In the genomic region with DNA sequence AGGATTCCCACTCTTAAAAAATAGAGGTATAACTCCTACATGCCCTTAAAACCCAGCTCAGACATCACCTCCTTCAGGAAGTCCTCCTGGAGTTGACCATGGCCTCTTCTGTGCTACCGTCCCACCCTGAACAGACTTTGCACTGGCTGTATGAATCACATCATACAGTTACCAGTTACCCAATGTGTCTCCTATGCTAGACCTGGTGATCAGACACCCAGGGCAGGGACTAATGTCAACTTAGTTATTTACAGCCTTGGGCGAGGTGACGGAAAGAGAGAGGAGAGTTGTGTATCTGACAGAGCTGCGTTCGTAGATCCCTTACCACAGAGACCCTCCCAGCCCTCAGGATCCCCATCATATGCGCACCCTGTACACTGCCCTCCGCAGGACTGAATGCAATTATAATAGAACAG, we compare ENCODE assay signal across 17 cellular contexts.
DNase-seq lines count a peak whose midpoint lies in the region; ATAC-seq, FAIRE-seq and TF ChIP-seq lines count a peak whose summit lies in the region.
"Had no signal": no experiment of that assay in that cellular context is flagged by ENCODE, and none has a peak within 500 bp of the region (broad histone marks: within the 10 kb centered on the region; RNA-seq: fewer than 3 reads in every experiment).

No MANE protein-coding gene starts in this region.

- 86% methylated on average over 7 of the region's 7 CpGs for WGBS in K562 (ENCODE audit: insufficient coverage, low coverage, missing lambda C conversion rate)
- 87% methylated on average over 7 of the region's 7 CpGs; no CpG with 5 or more reads in 1 of the 2 donors for WGBS in transverse colon (ENCODE audit: low coverage in 1 of 2), 2 donors

- H3K4me1 ChIP-seq in K562 (replicated peaks in 1 of 2; ENCODE audit: control insufficient read depth in 2 of 2, insufficient read depth in 2 of 2, low read length in 2 of 2) (peaks cover 0 to 3% of the 10 kb centered on the region in 2 experiments; a peak in 1 of 5 replicates), mucosa of stomach (ENCODE audit: control insufficient read depth, insufficient read depth, low read length) (peaks cover 37% of the 10 kb centered on the region), transverse colon (peaks cover 29 to 47% (median 38%) of the 10 kb centered on the region in 4 donors)

- H3K4me2 ChIP-seq in K562 (ENCODE audit: insufficient read depth, low read length) = no peak overlapping the region

- POLR2A ChIA-PET in activated CD4-positive, alpha-beta T cell treated with anti-CD3 and anti-CD28 coated beads, Interleukin-2, amount 10 ng/mL, durations not matched to agents 7 days and 5 days (lab: Charles Lee) = no interaction called here
- POLR2A ChIA-PET in K562 (lab: Yijun Ruan, JAX) = interaction anchor here (1.4 kb wide), 1 partner anchor 10 kb away, joined by 6 read pairs; no protein-coding TSS in a partner anchor

- TF ChIP-seq POLR2A in K562 (conservative IDR thresholded peaks at IDR 0.05) (no peak), transverse colon (IDR thresholded peaks at IDR 0.05) (no peak)

- H3K27ac Mint-ChIP-seq in activated CD4-positive, alpha-beta T cell treated with anti-CD3 and anti-CD28 coated beads, Interleukin-2, amount 10 ng/mL, durations not matched to agents 7 days and 5 days = peak overlapping the region; percentile 54
- H3K27ac Mint-ChIP-seq: activated CD4-positive, alpha-beta T cell treated with anti-CD3 and anti-CD28 coated beads for 36 hours had no signal

- H3K4me1 Mint-ChIP-seq in activated CD4-positive, alpha-beta T cell treated with anti-CD3 and anti-CD28 coated beads, Interleukin-2, amount 10 ng/mL, durations not matched to agents 7 days and 5 days = peaks cover 31% of the 10 kb centered on the region

- peaks cover 48% of the 10 kb centered on the region for H3K36me3 Mint-ChIP-seq in activated CD4-positive, alpha-beta T cell treated with anti-CD3 and anti-CD28 coated beads, Interleukin-2, amount 10 ng/mL, durations not matched to agents 7 days and 5 days (ENCODE audit: low read depth)

- CTCF ChIA-PET in activated CD4-positive, alpha-beta T cell treated with anti-CD3 and anti-CD28 coated beads, Interleukin-2, amount 10 ng/mL, durations not matched to agents 7 days and 5 days (lab: Charles Lee) = no interaction called here
- CTCF ChIA-PET in K562 (lab: Yijun Ruan, JAX; ENCODE audit: low intra/inter-chr PET ratio) = interaction anchor here (0.6 kb wide), 1 partner anchor 600 kb away, joined by 4 read pairs; no protein-coding TSS in a partner anchor

- TF ChIP-seq CTCF in K562 (IDR thresholded peaks at IDR 0.05 in 2 of 3, conservative IDR thresholded peaks at IDR 0.05 in 1 of 3; ENCODE audit: insufficient read depth in 2 of 3, low read depth in 1 of 3, low read length in 3 of 3) (no peak), transverse colon (IDR thresholded peaks at IDR 0.05) (no peak)

- in situ Hi-C loops in K562 (cut with MboI) = loop anchor here (5.0 kb wide), 1 partner anchor 198 kb away; no protein-coding TSS in a partner anchor
- in situ Hi-C loops in transverse colon (cut with MboI; ENCODE audit: low pct_ligation_motif_present in 1 of 4, low pct_unique_long_range_greater_than_20kb in 1 of 4, low sequenced_read_pairs in 3 of 4) = loop anchor here in 1 of 4 donors (10.0 kb wide), 1 partner anchor 190 kb away; no protein-coding TSS in a partner anchor

- H3K27me3 ChIP-seq in K562 (ENCODE audit: control insufficient read depth in 2 of 2, insufficient read depth in 2 of 2, low read length in 2 of 2) = no peaks in the 10 kb centered on the region
- no peaks in the 10 kb centered on the region for H3K27me3 ChIP-seq in mucosa of stomach (ENCODE audit: control insufficient read depth, insufficient read depth, low read length)
- H3K27me3 ChIP-seq in transverse colon = no peaks in the 10 kb centered on the region

- H3K9me3 Mint-ChIP-seq in activated CD4-positive, alpha-beta T cell treated with anti-CD3 and anti-CD28 coated beads, Interleukin-2, amount 10 ng/mL, durations not matched to agents 7 days and 5 days = no peaks in the 10 kb centered on the region
- H3K9me3 Mint-ChIP-seq: activated T-cell treated with anti-CD3 and anti-CD28 coated beads, Interleukin-2, amount 50 U/mL, for 4 hours had no signal

- no peak overlapping the region for H2AFZ ChIP-seq in K562 (ENCODE audit: low read depth, low read length)

- H3K9me3 ChIP-seq in K562 (replicated peaks; ENCODE audit: control insufficient read depth, insufficient read depth, low read depth, low read length) (no peaks in the 10 kb centered on the region), mucosa of stomach (ENCODE audit: control insufficient read depth, low read length) (no peaks in the 10 kb centered on the region), transverse colon (no peaks in the 10 kb centered on the region)
- H3K9me3 ChIP-seq: lower lobe of right lung, psoas muscle had no signal

- H3K4me3 Mint-ChIP-seq in activated CD4-positive, alpha-beta T cell treated with anti-CD3 and anti-CD28 coated beads, Interleukin-2, amount 10 ng/mL, durations not matched to agents 7 days and 5 days = no peak overlapping the region
- H3K4me3 Mint-ChIP-seq: activated CD4-positive, alpha-beta T cell treated with anti-CD3 and anti-CD28 coated beads for 36 hours; activated T-cell treated with anti-CD3 and anti-CD28 coated beads, Interleukin-2, amount 50 U/mL, for 4 hours had no signal

- H3K27ac ChIP-seq in K562 (ENCODE audit: extremely low read depth, low read depth, low read length) = no peak overlapping the region; the same call in 2 of the 3 replicates
- H3K27ac ChIP-seq in transverse colon = peak overlapping the region; percentile 71 to 86 (median 82)
- H3K27ac ChIP-seq: psoas muscle had no signal

- no peak for DNase-seq in activated CD4-positive, alpha-beta T cell treated with anti-CD3 and anti-CD28 coated beads, Interleukin-2, amount 10 ng/mL, durations not matched to agents 7 days and 5 days
- DNase-seq in activated CD4-positive, alpha-beta T cell treated with anti-CD3 and anti-CD28 coated beads, Interleukin-2, amount 50 U/mL, for 4 hours = no peak
- no peak for DNase-seq in K562 (ENCODE audit: extremely low read depth in 1 of 4, low spot score in 3 of 4)
- DNase-seq in transverse colon = peak; percentile 41
- no peak for DNase-seq in glomerular visceral epithelial cell (ENCODE audit: extremely low spot score)
- DNase-seq in kidney glomerular epithelial cell (lab: John Stamatoyannopoulos, UW) = no peak
- DNase-seq in stimulated activated CD4-positive, alpha-beta T cell treated with anti-CD3 and anti-CD28 coated beads, Interleukin-12 subunit alpha, Interleukin-12 subunit beta, amount 100 ng/mL, for 4 hours = no peak
- DNase-seq: 8988T; activated CD4-positive, alpha-beta T cell treated with anti-CD3 and anti-CD28 coated beads for 36 hours; activated T-cell treated with anti-CD3 and anti-CD28 coated beads, Interleukin-2, amount 50 U/mL, for 4 hours; GF-D8; Kasumi-1; lower lobe of right lung; NCI-H187; NCI-H524 treated with DMSO at 0.1 percent for 48 hours had no signal

- no peak for ATAC-seq in K562
- ATAC-seq: activated CD4-positive, alpha-beta T cell treated with anti-CD3 and anti-CD28 coated beads for 36 hours; activated T-cell treated with anti-CD3 and anti-CD28 coated beads, Interleukin-2, amount 50 U/mL, for 4 hours had no signal

- peaks cover 11% of the 10 kb centered on the region; the same call in 2 of the 3 replicates for H3K79me2 ChIP-seq in K562 (ENCODE audit: control insufficient read depth, insufficient read depth, low read length)

- intact Hi-C loops in K562 (cut with micrococcal nuclease) (no loop called here), transverse colon (cut with DNase I; ENCODE audit: low total_unique reads) (no loop called here)

- H3K27me3 Mint-ChIP-seq in activated CD4-positive, alpha-beta T cell treated with anti-CD3 and anti-CD28 coated beads, Interleukin-2, amount 10 ng/mL, durations not matched to agents 7 days and 5 days = no peaks in the 10 kb centered on the region
- H3K27me3 Mint-ChIP-seq: activated CD4-positive, alpha-beta T cell treated with anti-CD3 and anti-CD28 coated beads for 36 hours had no signal

- H3K9ac ChIP-seq in K562 (ENCODE audit: insufficient read depth in 1 of 2, low read depth in 2 of 2, low read length in 2 of 2) = no peak overlapping the region
- peak overlapping the region; percentile 44 for H3K9ac ChIP-seq in mucosa of stomach (ENCODE audit: low read length)

- peaks cover 51% of the 10 kb centered on the region for H3K36me3 ChIP-seq in K562 (ENCODE audit: control insufficient read depth, insufficient read depth, low read length)
- peaks cover 3% of the 10 kb centered on the region for H3K36me3 ChIP-seq in mucosa of stomach (ENCODE audit: control insufficient read depth, insufficient read depth, low read length)
- H3K36me3 ChIP-seq in transverse colon = peaks cover 0 to 7% (median 3%) of the 10 kb centered on the region in 4 donors

- no TSS peak for BruUV-seq in K562 (replicated peaks; lab: Mats Ljungman, UMichigan)

- FAIRE-seq in K562 (lab: Jason Lieb, UNC) = no peak

- H3K9me1 ChIP-seq in K562 (ENCODE audit: control insufficient read depth, insufficient read depth, low read length) = no peaks in the 10 kb centered on the region

- TF ChIP-seq EP300 in K562 (IDR thresholded peaks at IDR 0.05; ENCODE audit: low read length) (no peak), transverse colon (IDR thresholded peaks at IDR 0.05; ENCODE audit: low read depth) (no peak)

- no peak overlapping the region for H3K4me3 ChIP-seq in K562
- no peak overlapping the region for H3K4me3 ChIP-seq in mucosa of stomach (ENCODE audit: low read length)
- no peak overlapping the region for H3K4me3 ChIP-seq in transverse colon
- H3K4me3 ChIP-seq: lower lobe of right lung, psoas muscle had no signal

- TF ChIP-seq RAD21 in K562 (CRISPR knock-in tag; conservative IDR thresholded peaks at IDR 0.05 in 1 of 2, IDR thresholded peaks at IDR 0.05 in 1 of 2) = no peak

- H4K20me1 ChIP-seq in K562 (replicated peaks; ENCODE audit: control insufficient read depth, insufficient read depth, low read length) = peaks cover 7% of the 10 kb centered on the region; the same call in 1 of the 2 replicates

TF ChIP-seq in K562, 482 proteins besides CTCF, POLR2A, EP300 and RAD21:
- peak; percentile 83 for TF ChIP-seq ZFP36 (IDR thresholded peaks at IDR 0.05; ENCODE audit: low read depth, low read length, partially characterized antibody)
- peak; percentile 22 for TF ChIP-seq RBM25 (IDR thresholded peaks at IDR 0.05; ENCODE audit: low read depth, low read length, severe bottlenecking)
- no peak for TF ChIP-seq ZNF444 (CRISPR knock-in tag; IDR thresholded peaks at IDR 0.05)
